8 cellular contexts compared by ENCODE assay signal in genomic region chr17:45162022-45162687, GRCh38. TPM values are rescaled to one million over a fixed set of nuclear protein-coding genes. Genes with fewer than 3 reads are reported as not detected.
DNase-seq lines count a peak whose midpoint lies in the region; ATAC-seq, FAIRE-seq and TF ChIP-seq lines count a peak whose summit lies in the region.

No MANE protein-coding gene starts in this region.

- no peak for FAIRE-seq in GM12878 (lab: Jason Lieb, UNC)

- POLR2A ChIA-PET in GM12878 (lab: Charles Lee): interaction anchor here (0.6 to 6.6 kb wide), 12 partner anchors 9 to 154 kb away, joined by 3 to 239 read pairs (median 4); partner anchors contain the start of genes HEXIM1 and NMT1

- TF ChIP-seq POLR2A in GM12878 (IDR thresholded peaks at IDR 0.05; ENCODE audit: low read depth, low read length): no peak
- TF ChIP-seq POLR2A in testis (IDR thresholded peaks at IDR 0.05): no peak

- TF ChIP-seq EP300 in GM12878 (IDR thresholded peaks at IDR 0.05; ENCODE audit: borderline replicate concordance in 1 of 2, control insufficient read depth in 1 of 2, low read depth in 2 of 2, low read length in 2 of 2): no peak

- SMC1A ChIA-PET in GM12878 (lab: Charles Lee; ENCODE audit: uncharacterized antibody, unreplicated experiment): interaction anchor here (0.9 to 6.4 kb wide), 11 partner anchors 12 to 260 kb away, joined by 3 to 114 read pairs (median 5); partner anchors contain the start of genes ACBD4 and HEXIM1

- peaks cover 36% of the 10 kb centered on the region for H3K79me2 ChIP-seq in GM12878 (ENCODE audit: control insufficient read depth, insufficient read depth, low read length)

- H3K4me3 ChIP-seq in GM12878 (peak overlapping the region; percentile 53), testis (peak overlapping the region in 1 of 2 donors; percentile 82)

- TSS peak; percentile 70 for BruUV-seq in GM12878 (replicated peaks; lab: Mats Ljungman, UMichigan)

- no peak for DNase-seq in T-helper 1 cell
- DNase-seq in GM12878 (ENCODE audit: low read depth, low spot score): no peak
- DNase-seq in testis: no peak
- DNase-seq in COLO668 (lab: John Stamatoyannopoulos, UW; ENCODE audit: unreplicated experiment): no peak
- no peak for DNase-seq in activated CD4-positive, alpha-beta T cell treated with anti-CD3 and anti-CD28 coated beads, Interleukin-2, amount 50 U/mL, for 1 hour
- DNase-seq in NCI-H446 treated with DMSO at 0.1 percent for 48 hours (lab: John Stamatoyannopoulos, UW): no peak

- H2AFZ ChIP-seq in GM12878 (ENCODE audit: control insufficient read depth, low read depth, low read length): peak overlapping the region; percentile 78

- peak overlapping the region; percentile 99 for H3K4me3 Mint-ChIP-seq in T-helper 1 cell treated with Interleukin-12 subunit alpha and Interleukin-12 subunit beta and Interleukin-4 antibody, amounts not matched to agents 30 μg/mL and 1 μg/mL, for 36 hours

- WGBS in GM12878 (ENCODE audit: insufficient coverage, insufficient replicate concordance, low lambda C conversion rate, missing lambda C conversion rate): 42% methylated on average over 9 of the region's 9 CpGs
- 19 to 36% methylated on average over 4 to 9 of the region's 9 CpGs for WGBS in testis, 2 donors

- H3K27me3 ChIP-seq in GM12878 (replicated peaks in 1 of 2; ENCODE audit: control insufficient read depth in 2 of 2, insufficient read depth in 2 of 2, low read length in 1 of 2): no peaks in the 10 kb centered on the region
- no peaks in the 10 kb centered on the region for H3K27me3 ChIP-seq in layer of hippocampus (ENCODE audit: control insufficient read depth, insufficient read depth, low read length)
- H3K27me3 ChIP-seq in testis: no peaks in the 10 kb centered on the region

- H3K36me3 ChIP-seq in GM12878 (ENCODE audit: control insufficient read depth in 2 of 2, insufficient read depth in 2 of 2, low read length in 1 of 2) (no peaks in the 10 kb centered on the region), testis (ENCODE audit: low read depth, missing control alignments) (no peaks in the 10 kb centered on the region)

- peak overlapping the region; percentile 47 for H3K27ac ChIP-seq in GM12878 (ENCODE audit: control insufficient read depth, insufficient read depth)
- peak overlapping the region; percentile 99 for H3K27ac ChIP-seq in layer of hippocampus (ENCODE audit: low read depth, low read length)
- peak overlapping the region; percentile 70 to 74 for H3K27ac ChIP-seq in testis

- peak overlapping the region; percentile 99 for H3K4me2 ChIP-seq in GM12878 (ENCODE audit: control insufficient read depth, insufficient read depth)

- CTCF ChIA-PET in GM12878 (lab: Yijun Ruan, JAX): interaction anchor here (0.7 to 7.4 kb wide), 12 partner anchors 11 to 1939 kb away, joined by 3 to 199 read pairs (median 4); partner anchors contain the start of genes ACBD4 and HEXIM1

- RAD21 ChIA-PET in GM12878 (lab: Charles Lee; ENCODE audit: unreplicated experiment): interaction anchor here (0.8 to 4.7 kb wide), 9 partner anchors 9 to 220 kb away, joined by 3 to 100 read pairs (median 5); partner anchors contain the start of genes ACBD4, HEXIM1 and MAP3K14

- H3K4me1 ChIP-seq in GM12878 (ENCODE audit: control insufficient read depth, insufficient read depth, low read length) (peaks cover 8% of the 10 kb centered on the region), testis (peaks cover 40% of the 10 kb centered on the region)

- TF ChIP-seq CTCF in GM12878 (IDR thresholded peaks at IDR 0.05 in 2 of 3, conservative IDR thresholded peaks at IDR 0.05 in 1 of 3; ENCODE audit: control insufficient read depth in 2 of 3, extremely low read depth in 1 of 3, insufficient read depth in 1 of 3, low read depth in 3 of 3, low read length in 3 of 3) (no peak), testis (IDR thresholded peaks at IDR 0.05) (no peak)

- peaks cover 22% of the 10 kb centered on the region for H3K4me1 Mint-ChIP-seq in T-helper 1 cell treated with Interleukin-12 subunit alpha and Interleukin-12 subunit beta and Interleukin-4 antibody, amounts not matched to agents 30 μg/mL and 1 μg/mL, for 36 hours (ENCODE audit: low read depth)

- ATAC-seq in GM12878: no peak

- H3K36me3 Mint-ChIP-seq in T-helper 1 cell treated with Interleukin-12 subunit alpha and Interleukin-12 subunit beta and Interleukin-4 antibody, amounts not matched to agents 30 μg/mL and 1 μg/mL, for 36 hours (ENCODE audit: low read depth): peaks cover 24% of the 10 kb centered on the region

- H3K9me3 ChIP-seq in GM12878 (replicated peaks; ENCODE audit: control insufficient read depth, insufficient read depth, low read length) (no peaks in the 10 kb centered on the region), testis (no peaks in the 10 kb centered on the region)

- no peaks in the 10 kb centered on the region for H3K27me3 Mint-ChIP-seq in T-helper 1 cell treated with Interleukin-12 subunit alpha and Interleukin-12 subunit beta and Interleukin-4 antibody, amounts not matched to agents 30 μg/mL and 1 μg/mL, for 36 hours (ENCODE audit: low read depth)

- intact Hi-C loops in GM12878 (cut with micrococcal nuclease; ENCODE audit: unreplicated experiment) (no loop called here), testis (cut with DNase I; ENCODE audit: low total_unique reads) (no loop called here)

- peak overlapping the region; percentile 99 for H3K27ac Mint-ChIP-seq in T-helper 1 cell treated with Interleukin-12 subunit alpha and Interleukin-12 subunit beta and Interleukin-4 antibody, amounts not matched to agents 30 μg/mL and 1 μg/mL, for 36 hours

- in situ Hi-C loops in GM12878 (cut with MboI): no loop called here

- no peaks in the 10 kb centered on the region for H3K9me3 Mint-ChIP-seq in T-helper 1 cell treated with Interleukin-12 subunit alpha and Interleukin-12 subunit beta and Interleukin-4 antibody, amounts not matched to agents 30 μg/mL and 1 μg/mL, for 36 hours

- TF ChIP-seq RAD21 in GM12878 (IDR thresholded peaks at IDR 0.05; ENCODE audit: insufficient read depth, low read depth, low read length): no peak

- H4K20me1 ChIP-seq in GM12878 (ENCODE audit: control insufficient read depth, insufficient read depth): no peaks in the 10 kb centered on the region

- H3K9ac ChIP-seq in GM12878 (ENCODE audit: control insufficient read depth, insufficient read depth, low read length): peak overlapping the region; percentile 75

RNA-seq across cellular contexts. Expression of gene HEXIM2, which starts 0.5 kb away (rescaled TPM):
- total RNA-seq in GM12878 (2013; cell fraction: nucleolus; rRNA removed): 3.0 TPM in 2 replicates
- 8.3 and 8.7 TPM in 2 replicates for total RNA-seq in GM12878 (2014; rRNA removed)
- total RNA-seq in GM12878 (2014; rRNA removed; fragmentation: Illumina TruSeq; extraction: Trizol): 4.8 and 5.1 TPM in 2 replicates
- 7.6 and 9.7 TPM in 2 replicates for total RNA-seq in GM12878 (2021)
- polyA plus RNA-seq in GM12878 (2011; ENCODE audit: low read depth): 3.6 TPM
- polyA plus RNA-seq in GM12878 (2011; rRNA removed): 4.3 and 5.8 TPM in 2 replicates
- 9.7 and 12.0 TPM in 2 replicates for polyA plus RNA-seq in GM12878 (2011; cell fraction: cytosol; rRNA removed)
- polyA plus RNA-seq in GM12878 (2011; cell fraction: nucleus; rRNA removed): 6.9 and 8.7 TPM in 2 replicates
- polyA plus RNA-seq in GM12878 (2012): 8.8 and 9.2 TPM in 2 replicates
- 0.87 and 4.9 TPM in 2 replicates for polyA plus RNA-seq in GM12878 (2014; fragmentation: Illumina TruSeq; extraction: Trizol)
- polyA plus RNA-seq in GM12878 (2014; fragmentation: Nextera tagmentation; extraction: Ambion mirVana): under 1 TPM; 0.10 to 0.22 TPM
- 7.1 and 12.5 TPM in 2 replicates for polyA plus RNA-seq in GM12878 (2014; rRNA removed)
- 10 to 100 TPM in 1 of 2 experiments, 1 to 10 TPM in 1; 9.7 to 10.3 TPM for polyA plus RNA-seq in GM12878 (2016; fragmentation: Nextera tagmentation; extraction: Ambion mirVana)
- 4.2 and 9.8 TPM in 2 replicates for polyA minus RNA-seq in GM12878 (2011; rRNA and poly(A)+ RNA removed)
- 3.3 and 3.4 TPM in 2 replicates for polyA minus RNA-seq in GM12878 (2011; cell fraction: cytosol; rRNA and poly(A)+ RNA removed)
- 1.6 and 3.1 TPM in 2 replicates for polyA minus RNA-seq in GM12878 (2011; cell fraction: nucleus; rRNA and poly(A)+ RNA removed)
- 10 to 100 TPM; 35.9 to 47.7 TPM for total RNA-seq in testis
- 76.8 TPM for polyA plus RNA-seq in testis (ENCODE audit: insufficient read depth, low read depth, low replicate concordance)

RNA-seq across cellular contexts. Expression of gene HEXIM1, which starts 13.9 kb away (rescaled TPM):
- 5.6 and 6.3 TPM in 2 replicates for total RNA-seq in GM12878 (2013; cell fraction: nucleolus; rRNA removed)
- total RNA-seq in GM12878 (2014; rRNA removed) (12.2 and 13.4 TPM in 2 replicates), GM12878 (2014; rRNA removed; fragmentation: Illumina TruSeq; extraction: Trizol) (4.4 and 4.7 TPM in 2 replicates), GM12878 (2021) (23.9 and 24.1 TPM in 2 replicates), testis (10 to 100 TPM; 51.8 to 68.8 TPM)
- polyA plus RNA-seq in GM12878 (2011; ENCODE audit: low read depth): 13.4 TPM
- polyA plus RNA-seq in GM12878 (2011; rRNA removed) (7.3 and 8.8 TPM in 2 replicates), GM12878 (2014; fragmentation: Illumina TruSeq; extraction: Trizol) (9.9 and 16.0 TPM in 2 replicates), GM12878 (2014; fragmentation: Nextera tagmentation; extraction: Ambion mirVana) (1 to 10 TPM; 1.9 to 2.1 TPM), GM12878 (2014; rRNA removed) (17.2 and 19.4 TPM in 2 replicates), GM12878 (2016; fragmentation: Nextera tagmentation; extraction: Ambion mirVana) (1 to 10 TPM; 8.3 to 9.3 TPM), testis (ENCODE audit: insufficient read depth, low read depth, low replicate concordance) (38.8 TPM)
- 7.9 and 9.4 TPM in 2 replicates for polyA plus RNA-seq in GM12878 (2011; cell fraction: cytosol; rRNA removed)
- 9.7 and 14.2 TPM in 2 replicates for polyA plus RNA-seq in GM12878 (2011; cell fraction: nucleus; rRNA removed)
- polyA plus RNA-seq in GM12878 (2012): 18.6 and 27.4 TPM in 2 replicates
- polyA minus RNA-seq in GM12878 (2011; rRNA and poly(A)+ RNA removed): 2.5 and 4.7 TPM in 2 replicates
- 4.3 and 5.0 TPM in 2 replicates for polyA minus RNA-seq in GM12878 (2011; cell fraction: cytosol; rRNA and poly(A)+ RNA removed)
- polyA minus RNA-seq in GM12878 (2011; cell fraction: nucleus; rRNA and poly(A)+ RNA removed): 5.4 and 10.4 TPM in 2 replicates

RNA-seq across cellular contexts. Expression of gene ACBD4, which starts 26.7 kb away (rescaled TPM):
- 14.7 and 14.8 TPM in 2 replicates for total RNA-seq in GM12878 (2013; cell fraction: nucleolus; rRNA removed)
- total RNA-seq in GM12878 (2014; rRNA removed) (8.1 and 10.2 TPM in 2 replicates), GM12878 (2014; rRNA removed; fragmentation: Illumina TruSeq; extraction: Trizol) (5.4 and 5.7 TPM in 2 replicates), GM12878 (2021) (10.0 and 10.1 TPM in 2 replicates), testis (1 to 10 TPM; 8.3 to 9.1 TPM)
- 2.2 TPM for polyA plus RNA-seq in GM12878 (2011; ENCODE audit: low read depth)
- polyA plus RNA-seq in GM12878 (2011; rRNA removed) (4.4 and 6.5 TPM in 2 replicates), GM12878 (2014; fragmentation: Illumina TruSeq; extraction: Trizol) (4.5 and 5.7 TPM in 2 replicates), GM12878 (2014; fragmentation: Nextera tagmentation; extraction: Ambion mirVana) (under 1 TPM; 0.20 to 0.27 TPM), GM12878 (2014; rRNA removed) (13.8 and 17.6 TPM in 2 replicates), GM12878 (2016; fragmentation: Nextera tagmentation; extraction: Ambion mirVana) (1 to 10 TPM; 7.2 to 9.9 TPM), testis (ENCODE audit: insufficient read depth, low read depth, low replicate concordance) (7.5 TPM)
- 6.3 and 10.3 TPM in 2 replicates for polyA plus RNA-seq in GM12878 (2011; cell fraction: cytosol; rRNA removed)
- 28.8 and 29.4 TPM in 2 replicates for polyA plus RNA-seq in GM12878 (2011; cell fraction: nucleus; rRNA removed)
- 10.5 and 11.0 TPM in 2 replicates for polyA plus RNA-seq in GM12878 (2012)
- 2.6 and 6.4 TPM in 2 replicates for polyA minus RNA-seq in GM12878 (2011; rRNA and poly(A)+ RNA removed)
- 2.5 and 4.0 TPM in 2 replicates for polyA minus RNA-seq in GM12878 (2011; cell fraction: cytosol; rRNA and poly(A)+ RNA removed)
- polyA minus RNA-seq in GM12878 (2011; cell fraction: nucleus; rRNA and poly(A)+ RNA removed): 11.6 and 15.2 TPM in 2 replicates

RNA-seq across cellular contexts. Expression of gene PLCD3, which starts 29.8 kb away (rescaled TPM):
- 0.12 and 1.5 TPM in 2 replicates for total RNA-seq in GM12878 (2013; cell fraction: nucleolus; rRNA removed)
- total RNA-seq in GM12878 (2014; rRNA removed): 0.45 and 0.76 TPM in 2 replicates
- total RNA-seq in GM12878 (2014; rRNA removed; fragmentation: Illumina TruSeq; extraction: Trizol): 0.28 and 0.36 TPM in 2 replicates
- 1.6 and 2.4 TPM in 2 replicates for total RNA-seq in GM12878 (2021)
- not detected for polyA plus RNA-seq in GM12878 (2011; ENCODE audit: low read depth)
- 0.52 and 1.2 TPM in 2 replicates for polyA plus RNA-seq in GM12878 (2011; rRNA removed)
- polyA plus RNA-seq in GM12878 (2011; cell fraction: cytosol; rRNA removed): 0.99 and 1.9 TPM in 2 replicates
- polyA plus RNA-seq in GM12878 (2011; cell fraction: nucleus; rRNA removed): 1.6 and 2.0 TPM in 2 replicates
- polyA plus RNA-seq in GM12878 (2012): 0.41 and 0.88 TPM in 2 replicates
- polyA plus RNA-seq in GM12878 (2014; fragmentation: Illumina TruSeq; extraction: Trizol): 0.03 and 1.6 TPM in 2 replicates
- under 1 TPM; 0.02 to 0.04 TPM for polyA plus RNA-seq in GM12878 (2014; fragmentation: Nextera tagmentation; extraction: Ambion mirVana)
- polyA plus RNA-seq in GM12878 (2014; rRNA removed): 1.2 and 1.6 TPM in 2 replicates
- polyA plus RNA-seq in GM12878 (2016; fragmentation: Nextera tagmentation; extraction: Ambion mirVana): under 1 TPM; 0.13 to 0.43 TPM
- polyA minus RNA-seq in GM12878 (2011; rRNA and poly(A)+ RNA removed): 1.5 and 4.4 TPM in 2 replicates
- polyA minus RNA-seq in GM12878 (2011; cell fraction: cytosol; rRNA and poly(A)+ RNA removed): 2.7 and 3.5 TPM in 2 replicates
- 0.60 and 1.1 TPM in 2 replicates for polyA minus RNA-seq in GM12878 (2011; cell fraction: nucleus; rRNA and poly(A)+ RNA removed)
- 100 to 1,000 TPM in 1 of 2 donors, 10 to 100 TPM in 1; 86.3 to 106 TPM for total RNA-seq in testis
- 62.2 TPM for polyA plus RNA-seq in testis (ENCODE audit: insufficient read depth, low read depth, low replicate concordance)

RNA-seq across cellular contexts. Expression of gene FMNL1, which starts 59.5 kb away (rescaled TPM):
- total RNA-seq in GM12878 (2013; cell fraction: nucleolus; rRNA removed): 71.5 and 77.3 TPM in 2 replicates
- total RNA-seq in GM12878 (2014; rRNA removed) (19.2 and 22.6 TPM in 2 replicates), GM12878 (2014; rRNA removed; fragmentation: Illumina TruSeq; extraction: Trizol) (17.0 and 18.5 TPM in 2 replicates), GM12878 (2021) (99.2 and 108 TPM in 2 replicates), testis (10 to 100 TPM; 11.1 to 15.8 TPM)
- polyA plus RNA-seq in GM12878 (2011; ENCODE audit: low read depth): 36.3 TPM
- polyA plus RNA-seq in GM12878 (2011; rRNA removed) (7.7 and 11.5 TPM in 2 replicates), GM12878 (2014; fragmentation: Illumina TruSeq; extraction: Trizol) (18.4 and 53.7 TPM in 2 replicates), GM12878 (2014; fragmentation: Nextera tagmentation; extraction: Ambion mirVana) (1 to 10 TPM; 3.3 to 3.5 TPM), GM12878 (2014; rRNA removed) (52.2 and 65.7 TPM in 2 replicates), GM12878 (2016; fragmentation: Nextera tagmentation; extraction: Ambion mirVana) (10 to 100 TPM; 11.7 to 20.5 TPM), testis (ENCODE audit: insufficient read depth, low read depth, low replicate concordance) (13.9 TPM)
- polyA plus RNA-seq in GM12878 (2011; cell fraction: cytosol; rRNA removed): 15.8 and 17.6 TPM in 2 replicates
- polyA plus RNA-seq in GM12878 (2011; cell fraction: nucleus; rRNA removed): 109 and 161 TPM in 2 replicates
- polyA plus RNA-seq in GM12878 (2012): 75.5 and 83.6 TPM in 2 replicates
- polyA minus RNA-seq in GM12878 (2011; rRNA and poly(A)+ RNA removed): 15.3 and 20.4 TPM in 2 replicates
- 18.3 and 18.7 TPM in 2 replicates for polyA minus RNA-seq in GM12878 (2011; cell fraction: cytosol; rRNA and poly(A)+ RNA removed)
- 21.4 and 41.3 TPM in 2 replicates for polyA minus RNA-seq in GM12878 (2011; cell fraction: nucleus; rRNA and poly(A)+ RNA removed)

Comparison
In these comparisons a context has a peak if more than half of its experiments do, and no peak if none do; other contexts are left out.
1. H3K27ac ChIP-seq: peak in every context shown above with its lines; median percentile 99 in layer of hippocampus; 72 in testis; 47 in GM12878.